Comparison of ENCODE assay signal across 8 cellular contexts in the genomic region with DNA sequence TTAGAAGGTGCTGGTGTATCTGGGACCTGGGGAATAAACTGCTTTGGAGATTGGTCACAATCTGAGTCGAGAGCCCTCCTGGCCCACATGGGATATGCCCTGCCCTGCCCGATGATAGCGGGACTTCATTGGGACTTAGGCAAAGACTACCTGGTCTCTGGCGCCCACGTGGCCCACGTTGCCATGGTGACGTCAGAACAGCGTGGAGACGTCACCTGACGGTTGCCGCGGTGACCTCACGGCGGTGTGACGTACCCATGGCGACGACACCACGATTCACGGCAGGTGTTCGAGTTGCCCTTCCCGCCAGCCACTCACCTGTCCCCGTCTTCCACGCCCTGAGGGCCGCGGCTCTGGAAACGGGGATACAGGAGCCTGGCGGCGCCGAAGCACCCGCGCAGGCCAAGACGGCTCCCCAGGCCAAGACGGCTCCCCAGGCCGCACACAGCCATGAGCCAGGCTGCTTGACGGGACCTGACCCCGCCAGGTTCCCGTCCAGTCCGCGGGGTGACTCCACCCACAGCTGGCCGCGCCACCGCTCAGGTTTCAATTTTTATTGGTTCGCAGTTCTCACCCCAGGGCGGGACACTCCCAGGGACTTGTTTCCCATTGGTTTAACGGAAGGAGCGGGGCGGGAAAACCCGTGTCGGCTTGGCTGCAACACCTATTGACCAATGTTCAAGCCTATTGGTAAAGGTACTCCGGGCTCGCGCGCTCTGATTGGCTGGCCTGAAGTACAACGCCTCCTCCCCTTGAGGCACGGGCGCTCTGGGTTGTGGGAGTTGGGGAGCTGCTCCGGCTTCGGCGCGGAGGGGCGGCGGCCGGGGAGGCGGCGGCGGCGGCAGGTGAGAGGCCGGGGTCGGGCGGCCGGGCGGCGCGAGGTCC. TPM values are rescaled to one million over a fixed set of nuclear protein-coding genes. Genes with fewer than 3 reads are reported as not detected.
DNase-seq lines count a peak whose midpoint lies in the region; ATAC-seq and TF ChIP-seq lines count a peak whose summit lies in the region.

A gene (minus strand): TSS at position 476 of the 885 bp plus-strand sequence. CDS start 24 bp downstream, at position 452.
A gene (plus strand): TSS at position 766 of the 885 bp plus-strand sequence. CDS start 1,029 bp downstream, outside the sequence.

- ATAC-seq in GM19023 (IDR thresholded peaks at IDR 0.05; ENCODE audit: unreplicated experiment) (peak; percentile 94), HG03280 (IDR thresholded peaks at IDR 0.05; ENCODE audit: unreplicated experiment) (peak; percentile 94)

- peak within 1 kb of the TSS; percentile 62 to 93 (median 85) for H3K27ac ChIP-seq in spleen

- peak; percentile 99 for DNase-seq in AG08396 (ENCODE audit: low spot score)
- DNase-seq in NCI-H345 treated with DMSO at 0.1 percent for 48 hours (lab: John Stamatoyannopoulos, UW; ENCODE audit: unreplicated experiment): peak; percentile 99
- peak; percentile 92 to 96 (median 95) for DNase-seq in activated CD4-positive, CD25-positive, alpha-beta regulatory T cell (lab: John Stamatoyannopoulos, UW)
- peak; percentile 99 for DNase-seq in central memory CD4-positive, alpha-beta T cell
- DNase-seq in inferior parietal cortex (ENCODE audit: extremely low spot score): peak; percentile 99
- DNase-seq in spleen: peak; percentile 98

- peaks cover 4 to 36% (median 20%) of the 10 kb centered on the region in 6 donors for H3K4me1 ChIP-seq in spleen

- peaks cover 0 to 55% (median 33%) of the 10 kb centered on the region in 6 donors for H3K36me3 ChIP-seq in spleen

- intact Hi-C loops in spleen (cut with DNase I; ENCODE audit: low total_unique reads): no loop called here

- TF ChIP-seq POLR2A in spleen (IDR thresholded peaks at IDR 0.05): no peak

- no peaks in the 10 kb centered on the region for H3K9me3 ChIP-seq in spleen

- H3K27me3 ChIP-seq in spleen (replicated peaks in 1 of 7): no peaks in the 10 kb centered on the region

- TF ChIP-seq CTCF in spleen (IDR thresholded peaks at IDR 0.05 in 8 of 11, conservative IDR thresholded peaks at IDR 0.05 in 3 of 11): peak in 3 of 11 experiments; percentile 10 to 32 (median 15)

- WGBS in spleen, 5 donors: 1 to 2% (median 1%) methylated on average over 28 to 74 of the region's 74 CpGs

- H3K4me3 ChIP-seq in spleen: peak within 1 kb of the TSS; percentile 52 to 87 (median 73)

RNA-seq across cellular contexts. Expression of the first gene that starts in this region (rescaled TPM):
- total RNA-seq in spleen: 10 to 100 TPM; 14.5 to 23.0 (median 19.3) TPM
- polyA plus RNA-seq in spleen: 10 to 100 TPM; 31.1 to 41.7 (median 33.6) TPM

RNA-seq across cellular contexts. Expression of the second gene that starts in this region (rescaled TPM):
- total RNA-seq in spleen: 10 to 100 TPM in 2 of 7 donors, 1 to 10 TPM in 5; 6.2 to 11.4 (median 9.2) TPM
- polyA plus RNA-seq in spleen: 10 to 100 TPM in 2 of 3 donors, 1 to 10 TPM in 1; 7.8 to 16.5 (median 11.3) TPM

Comparison
In these comparisons a context has a peak if more than half of its experiments do, and no peak if none do; other contexts are left out.
1. Peak in every context shown above with its lines: DNase-seq, ATAC-seq, H3K4me3 ChIP-seq and H3K27ac ChIP-seq.